Comparison of ENCODE assay signal across 16 cellular contexts in genomic region chr2:28637648-28638047, GRCh38.
A peak's percentile ranks its signal among the peaks of the same experiment; 100 is the strongest.
DNase-seq lines count a peak whose midpoint lies in the region; TF ChIP-seq lines count a peak whose summit lies in the region.
"Had no signal": no experiment of that assay in that cellular context is flagged by ENCODE, and none has a peak within 500 bp of the region (broad histone marks: within the 10 kb centered on the region; RNA-seq: fewer than 3 reads in every experiment).

No MANE protein-coding gene starts in this region.

- H3K4me3 ChIP-seq in Peyer's patch: no peak overlapping the region
- H3K4me3 ChIP-seq in skeletal muscle tissue (ENCODE audit: low read length in 3 of 3): no peak overlapping the region

- intact Hi-C loops in CD14-positive monocyte (cut with micrococcal nuclease): no loop called here

- H3K36me3 ChIP-seq in Peyer's patch: no peaks in the 10 kb centered on the region
- no peaks in the 10 kb centered on the region for H3K36me3 ChIP-seq in skeletal muscle tissue (ENCODE audit: control insufficient read depth in 3 of 3, insufficient read depth in 3 of 3, low read length in 3 of 3)

- no peak for TF ChIP-seq POLR2A in Peyer's patch (IDR thresholded peaks at IDR 0.05)

- H3K4me1 Mint-ChIP-seq in CD14-positive monocyte: no peaks in the 10 kb centered on the region

- H3K27ac Mint-ChIP-seq in CD14-positive monocyte: peak overlapping the region in 4 of 7 donors; percentile 40 to 87 (median 67)
- H3K27ac Mint-ChIP-seq: activated T-cell treated with anti-CD3 and anti-CD28 coated beads, Interleukin-2, amount 50 U/mL, for 72 hours; IgD-negative memory B cell had no signal

- TF ChIP-seq CTCF in CD14-positive monocyte (IDR thresholded peaks at IDR 0.05) (no peak), Peyer's patch (IDR thresholded peaks at IDR 0.05) (no peak)

- no peak for DNase-seq in CD14-positive monocyte (ENCODE audit: low spot score)
- peak in 1 of 3 donors; percentile 40 for DNase-seq in Peyer's patch
- peak; percentile 46 for DNase-seq in left kidney (ENCODE audit: low read depth, low spot score)
- DNase-seq in globus pallidus (ENCODE audit: low spot score): no peak
- DNase-seq in NCI-H1417 (lab: John Stamatoyannopoulos, UW): no peak
- no peak for DNase-seq in NCI-H2081 (lab: John Stamatoyannopoulos, UW)
- DNase-seq in DMS114 treated with DMSO at 0.1 percent for 48 hours (lab: John Stamatoyannopoulos, UW; ENCODE audit: unreplicated experiment): no peak
- DNase-seq: activated T-cell treated with anti-CD3 and anti-CD28 coated beads, Interleukin-2, amount 50 U/mL, for 72 hours; foreskin fibroblast; mammary epithelial cell; NCI-H774; retina; stimulated activated CD4-positive, alpha-beta T cell treated with anti-CD3 and anti-CD28 coated beads, Interleukin-2, amount 100 ng/mL, for 24 hours had no signal

- H3K27me3 Mint-ChIP-seq in CD14-positive monocyte (ENCODE audit: low read depth in 3 of 3): no peaks in the 10 kb centered on the region
- H3K27me3 Mint-ChIP-seq: natural killer cell treated with Interleukin-12 subunit alpha and Interleukin-12 subunit beta and Interleukin-15 and Interleukin-18, amount 100 ng/mL, for 72 hours had no signal

- H3K4me1 ChIP-seq in Peyer's patch: peaks cover 0 to 33% (median 0%) of the 10 kb centered on the region in 4 donors
- peaks cover 38 to 51% (median 43%) of the 10 kb centered on the region in 3 donors for H3K4me1 ChIP-seq in skeletal muscle tissue (ENCODE audit: control insufficient read depth in 3 of 3, insufficient read depth in 3 of 3, low read length in 3 of 3)

- peak overlapping the region; percentile 31 to 75 (median 60) for H3K27ac ChIP-seq in Peyer's patch
- H3K27ac ChIP-seq in skeletal muscle tissue (ENCODE audit: low read depth, low read length): no peak overlapping the region

- peaks cover 62 to 76% of the 10 kb centered on the region in 2 donors for H3K36me3 Mint-ChIP-seq in CD14-positive monocyte
- H3K36me3 Mint-ChIP-seq: natural killer cell treated with Interleukin-12 subunit alpha and Interleukin-12 subunit beta and Interleukin-15 and Interleukin-18, amount 100 ng/mL, for 72 hours had no signal

- H3K9ac ChIP-seq in skeletal muscle tissue (ENCODE audit: low read depth in 1 of 3, low read length in 3 of 3): peak overlapping the region in 2 of 3 donors; percentile 17 to 27

- H3K9me3 ChIP-seq in Peyer's patch (no peaks in the 10 kb centered on the region), skeletal muscle tissue (ENCODE audit: control insufficient read depth in 3 of 3, low read length in 3 of 3) (no peaks in the 10 kb centered on the region)

- H3K27me3 ChIP-seq in Peyer's patch (no peaks in the 10 kb centered on the region), skeletal muscle tissue (ENCODE audit: control insufficient read depth in 3 of 3, insufficient read depth in 3 of 3, low read length in 3 of 3) (no peaks in the 10 kb centered on the region)

- no peak overlapping the region for H3K4me3 Mint-ChIP-seq in CD14-positive monocyte
- H3K4me3 Mint-ChIP-seq: activated T-cell treated with anti-CD3 and anti-CD28 coated beads, Interleukin-2, amount 50 U/mL, for 72 hours; IgD-negative memory B cell; natural killer cell treated with Interleukin-12 subunit alpha and Interleukin-12 subunit beta and Interleukin-15 and Interleukin-18, amount 100 ng/mL, for 72 hours had no signal

- H3K9me3 Mint-ChIP-seq in CD14-positive monocyte: no peaks in the 10 kb centered on the region
- H3K9me3 Mint-ChIP-seq: activated T-cell treated with anti-CD3 and anti-CD28 coated beads, Interleukin-2, amount 50 U/mL, for 72 hours; natural killer cell treated with Interleukin-12 subunit alpha and Interleukin-12 subunit beta and Interleukin-15 and Interleukin-18, amount 100 ng/mL, for 72 hours had no signal
